Comparison of ENCODE assay signal across 12 cellular contexts in genomic region chr22:40519284-40519947, GRCh38.
A peak's percentile ranks its signal among the peaks of the same experiment; 100 is the strongest.
DNase-seq lines count a peak whose midpoint lies in the region; ATAC-seq and TF ChIP-seq lines count a peak whose summit lies in the region.
"Had no signal": no experiment of that assay in that cellular context is flagged by ENCODE, and none has a peak within 500 bp of the region (broad histone marks: within the 10 kb centered on the region; RNA-seq: fewer than 3 reads in every experiment).

No MANE protein-coding gene starts in this region.

- H3K27me3 ChIP-seq in colonic mucosa (no peaks in the 10 kb centered on the region), WERI-Rb-1 (ENCODE audit: insufficient read depth, low read depth, severe bottlenecking) (no peaks in the 10 kb centered on the region)
- H3K27me3 ChIP-seq: ascending aorta had no signal

- DNase-seq in activated CD8-positive, alpha-beta memory T cell treated with anti-CD3 and anti-CD28 coated beads, Interleukin-2, amount 10 ng/mL, durations not matched to agents 7 days and 5 days, result no peak
- DNase-seq in activated CD8-positive, alpha-beta memory T cell treated with anti-CD3 and anti-CD28 coated beads, Interleukin-2, amount 50 U/mL, for 48 hours, result no peak
- DNase-seq in colonic mucosa (no peak), NCI-H345 treated with DMSO at 0.1 percent for 48 hours (lab: John Stamatoyannopoulos, UW; ENCODE audit: unreplicated experiment) (no peak), SKM-1 (lab: John Stamatoyannopoulos, UW; ENCODE audit: unreplicated experiment) (no peak), WERI-Rb-1 (no peak)
- DNase-seq: ACHN, GOT3, NCI-H524 treated with DMSO at 0.1 percent for 48 hours had no signal

- TF ChIP-seq CTCF in colonic mucosa (IDR thresholded peaks at IDR 0.05) (no peak), WERI-Rb-1 (IDR thresholded peaks at IDR 0.05; ENCODE audit: low read depth, low read length) (no peak)

- H3K27ac Mint-ChIP-seq in activated CD8-positive, alpha-beta memory T cell treated with anti-CD3 and anti-CD28 coated beads, Interleukin-2, amount 10 ng/mL, durations not matched to agents 7 days and 5 days, result peak overlapping the region; percentile 75
- peak overlapping the region; percentile 95 for H3K27ac Mint-ChIP-seq in stimulated activated naive CD8-positive, alpha-beta T cell treated with anti-CD3 and anti-CD28 coated beads, Interleukin-15, Interleukin-2, amounts not matched to agents 100 ng/mL and 50 ng/mL, for 24 hours

- peaks cover 4% of the 10 kb centered on the region for H3K4me1 ChIP-seq in colonic mucosa

- no peaks in the 10 kb centered on the region for H3K27me3 Mint-ChIP-seq in activated CD8-positive, alpha-beta memory T cell treated with anti-CD3 and anti-CD28 coated beads, Interleukin-2, amount 10 ng/mL, durations not matched to agents 7 days and 5 days
- no peaks in the 10 kb centered on the region for H3K27me3 Mint-ChIP-seq in stimulated activated naive CD8-positive, alpha-beta T cell treated with anti-CD3 and anti-CD28 coated beads, Interleukin-15, Interleukin-2, amounts not matched to agents 100 ng/mL and 50 ng/mL, for 24 hours

- intact Hi-C loops in colonic mucosa (cut with DNase I), result no loop called here

- H3K27ac ChIP-seq in KOPT-K1 (ENCODE audit: low read depth, low read length, poor library complexity, severe bottlenecking) (peak overlapping the region; percentile 38), colonic mucosa (peak overlapping the region; percentile 71), WERI-Rb-1 (no peak overlapping the region)
- H3K27ac ChIP-seq: ascending aorta had no signal

- H3K9me3 ChIP-seq in KOPT-K1 (ENCODE audit: insufficient read depth, low read length, poor library complexity, severe bottlenecking) (no peaks in the 10 kb centered on the region), colonic mucosa (no peaks in the 10 kb centered on the region), WERI-Rb-1 (ENCODE audit: severe bottlenecking) (no peaks in the 10 kb centered on the region)
- H3K9me3 ChIP-seq: ascending aorta had no signal

- H3K36me3 Mint-ChIP-seq in activated CD8-positive, alpha-beta memory T cell treated with anti-CD3 and anti-CD28 coated beads, Interleukin-2, amount 10 ng/mL, durations not matched to agents 7 days and 5 days, result peaks cover 16% of the 10 kb centered on the region
- peaks cover 15% of the 10 kb centered on the region for H3K36me3 Mint-ChIP-seq in stimulated activated naive CD8-positive, alpha-beta T cell treated with anti-CD3 and anti-CD28 coated beads, Interleukin-15, Interleukin-2, amounts not matched to agents 100 ng/mL and 50 ng/mL, for 24 hours (ENCODE audit: low read depth)

- peak overlapping the region; percentile 42 for H3K4me3 Mint-ChIP-seq in activated CD8-positive, alpha-beta memory T cell treated with anti-CD3 and anti-CD28 coated beads, Interleukin-2, amount 10 ng/mL, durations not matched to agents 7 days and 5 days
- H3K4me3 Mint-ChIP-seq in stimulated activated naive CD8-positive, alpha-beta T cell treated with anti-CD3 and anti-CD28 coated beads, Interleukin-15, Interleukin-2, amounts not matched to agents 100 ng/mL and 50 ng/mL, for 24 hours, result peak overlapping the region; percentile 70

- H3K9ac ChIP-seq in colonic mucosa (ENCODE audit: low read depth in 2 of 2, low read length in 2 of 2), result peak overlapping the region in 1 of 2 donors; percentile 38

- H3K36me3 ChIP-seq in KOPT-K1 (ENCODE audit: insufficient read depth, low read length) (no peaks in the 10 kb centered on the region; the same call in 1 of the 2 replicates), colonic mucosa (no peaks in the 10 kb centered on the region), WERI-Rb-1 (no peaks in the 10 kb centered on the region)
- H3K36me3 ChIP-seq: ascending aorta had no signal

- H3K4me3 ChIP-seq in colonic mucosa, result no peak overlapping the region
- no peak overlapping the region for H3K4me3 ChIP-seq in WERI-Rb-1 (ENCODE audit: low read depth, low read length)
- H3K4me3 ChIP-seq: ascending aorta had no signal

- ATAC-seq in activated CD8-positive, alpha-beta memory T cell treated with anti-CD3 and anti-CD28 coated beads, Interleukin-2, amount 10 ng/mL, durations not matched to agents 7 days and 5 days, result peak; percentile 94

- H3K4me1 Mint-ChIP-seq in activated CD8-positive, alpha-beta memory T cell treated with anti-CD3 and anti-CD28 coated beads, Interleukin-2, amount 10 ng/mL, durations not matched to agents 7 days and 5 days, result peaks cover 26% of the 10 kb centered on the region
- peaks cover 44% of the 10 kb centered on the region for H3K4me1 Mint-ChIP-seq in stimulated activated naive CD8-positive, alpha-beta T cell treated with anti-CD3 and anti-CD28 coated beads, Interleukin-15, Interleukin-2, amounts not matched to agents 100 ng/mL and 50 ng/mL, for 24 hours (ENCODE audit: low read depth)

- no peaks in the 10 kb centered on the region for H3K9me3 Mint-ChIP-seq in activated CD8-positive, alpha-beta memory T cell treated with anti-CD3 and anti-CD28 coated beads, Interleukin-2, amount 10 ng/mL, durations not matched to agents 7 days and 5 days (ENCODE audit: low read depth)
- H3K9me3 Mint-ChIP-seq in stimulated activated naive CD8-positive, alpha-beta T cell treated with anti-CD3 and anti-CD28 coated beads, Interleukin-15, Interleukin-2, amounts not matched to agents 100 ng/mL and 50 ng/mL, for 24 hours, result no peaks in the 10 kb centered on the region

- CTCF ChIA-PET in activated CD8-positive, alpha-beta memory T cell treated with anti-CD3 and anti-CD28 coated beads, Interleukin-2, amount 10 ng/mL, durations not matched to agents 7 days and 5 days (lab: Charles Lee), result interaction anchor here (1.1 to 2.4 kb wide), 5 partner anchors 11 to 767 kb away, joined by 3 to 10 read pairs (median 4); partner anchors contain the start of gene RANGAP1
